In the genomic region with DNA sequence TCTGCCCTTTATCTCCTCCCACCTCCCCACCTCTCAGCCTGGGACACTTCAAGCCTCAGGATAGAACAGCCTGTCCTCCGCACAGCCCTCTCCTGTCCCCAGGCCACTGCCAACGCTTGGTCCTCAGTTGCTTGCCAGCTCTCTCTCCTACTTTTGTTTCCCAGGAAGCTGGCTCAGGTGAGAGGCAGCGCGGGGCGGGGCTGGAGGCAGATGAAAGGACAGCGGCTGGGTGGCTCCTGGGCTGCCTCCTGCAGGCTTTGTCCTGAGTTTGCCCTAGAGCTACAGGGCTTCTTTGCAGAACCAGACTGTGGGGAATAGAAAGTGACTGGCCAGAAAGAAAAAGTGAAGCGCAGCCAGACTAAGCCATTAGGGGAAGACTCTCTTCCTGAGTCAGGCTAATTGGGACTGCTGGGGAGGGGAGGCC, we compare ENCODE assay signal across 15 cellular contexts. TPM values are rescaled to one million over a fixed set of nuclear protein-coding genes. Genes with fewer than 3 reads are reported as not detected.
DNase-seq lines count a peak whose midpoint lies in the region; ATAC-seq and TF ChIP-seq lines count a peak whose summit lies in the region.
"Had no signal": no experiment of that assay in that cellular context is flagged by ENCODE, and none has a peak within 500 bp of the region (broad histone marks: within the 10 kb centered on the region; RNA-seq: fewer than 3 reads in every experiment).

No MANE protein-coding gene starts in this region.

- H3K4me3 Mint-ChIP-seq in mesothelial cell of epicardium (no peak overlapping the region), T-helper 17 cell (no peak overlapping the region)
- H3K4me3 Mint-ChIP-seq: CD4-positive, CD25-positive, alpha-beta regulatory T cell; dendritic cell treated with granulocyte-macrophage colony-stimulating factor and Interleukin-4, amounts not matched to agents 40 ng/mL and 50 ng/mL, for 4 days had no signal

- no peaks in the 10 kb centered on the region for H3K27me3 Mint-ChIP-seq in mesothelial cell of epicardium (ENCODE audit: low read depth)
- H3K27me3 Mint-ChIP-seq in T-helper 17 cell = peaks cover 2% of the 10 kb centered on the region
- H3K27me3 Mint-ChIP-seq: CD4-positive, CD25-positive, alpha-beta regulatory T cell; dendritic cell treated with granulocyte-macrophage colony-stimulating factor and Interleukin-4, amounts not matched to agents 40 ng/mL and 50 ng/mL, for 4 days had no signal

- peak overlapping the region in 1 of 3 donors; percentile 23 for H3K4me3 ChIP-seq in breast epithelium
- H3K4me3 ChIP-seq: HAP-1, SJSA1, skin epidermis had no signal

- H3K36me3 ChIP-seq in breast epithelium = no peaks in the 10 kb centered on the region
- H3K36me3 ChIP-seq: HAP-1, SJSA1 had no signal

- no peak for TF ChIP-seq POLR2A in breast epithelium (IDR thresholded peaks at IDR 0.05)

- TF ChIP-seq CTCF in breast epithelium (IDR thresholded peaks at IDR 0.05) (no peak), mesothelial cell of epicardium (IDR thresholded peaks at IDR 0.05; ENCODE audit: unreplicated experiment) (no peak)

- H3K9me3 Mint-ChIP-seq in mesothelial cell of epicardium = no peaks in the 10 kb centered on the region
- H3K9me3 Mint-ChIP-seq: CD4-positive, CD25-positive, alpha-beta regulatory T cell; dendritic cell treated with granulocyte-macrophage colony-stimulating factor and Interleukin-4, amounts not matched to agents 40 ng/mL and 50 ng/mL, for 4 days had no signal

- ATAC-seq in T-helper 17 cell (no peak), GM21526 (IDR thresholded peaks at IDR 0.05; ENCODE audit: low FRiP score, unreplicated experiment) (no peak)
- ATAC-seq: stimulated activated naive CD8-positive, alpha-beta T cell treated with anti-CD3 and anti-CD28 coated beads, Interleukin-15, Interleukin-2, amounts not matched to agents 100 U/mL and 50 U/mL, for 24 hours had no signal

- H3K4me1 ChIP-seq in breast epithelium = peaks cover 6 to 14% of the 10 kb centered on the region in 2 donors

- H3K27me3 ChIP-seq in breast epithelium = no peaks in the 10 kb centered on the region
- H3K27me3 ChIP-seq: SJSA1 had no signal

- DNase-seq in DMS153 (lab: John Stamatoyannopoulos, UW) (peak; percentile 78), NCI-H2107 treated with DMSO at 0.1 percent for 48 hours (lab: John Stamatoyannopoulos, UW; ENCODE audit: unreplicated experiment) (peak; percentile 60), breast epithelium (ENCODE audit: low spot score in 2 of 2) (peak; percentile 82 to 92), mesothelial cell of epicardium (ENCODE audit: low spot score in 2 of 2, unreplicated experiment in 2 of 2) (no peak), retina (no peak), cerebellar cortex (ENCODE audit: low spot score) (no peak), T-helper 17 cell (no peak)
- DNase-seq: activated T-cell treated with anti-CD3 and anti-CD28 coated beads, Interleukin-2, amount 50 U/mL, for 48 hours; CD4-positive, CD25-positive, alpha-beta regulatory T cell; stimulated activated naive CD8-positive, alpha-beta T cell treated with anti-CD3 and anti-CD28 coated beads, Interleukin-15, Interleukin-2, amounts not matched to agents 100 U/mL and 50 U/mL, for 24 hours had no signal

- H3K27ac Mint-ChIP-seq in mesothelial cell of epicardium = peak overlapping the region; percentile 66
- H3K27ac Mint-ChIP-seq in T-helper 17 cell = no peak overlapping the region
- H3K27ac Mint-ChIP-seq: dendritic cell treated with granulocyte-macrophage colony-stimulating factor and Interleukin-4, amounts not matched to agents 40 ng/mL and 50 ng/mL, for 4 days had no signal

- H3K36me3 Mint-ChIP-seq in mesothelial cell of epicardium = no peaks in the 10 kb centered on the region
- H3K36me3 Mint-ChIP-seq in T-helper 17 cell (ENCODE audit: low read depth) = no peaks in the 10 kb centered on the region
- H3K36me3 Mint-ChIP-seq: CD4-positive, CD25-positive, alpha-beta regulatory T cell had no signal

- intact Hi-C loops in breast epithelium (cut with DNase I; ENCODE audit: low total_unique reads) = loop anchor here (10.0 kb wide), 1 partner anchor 45 kb away; a partner anchor contains a TSS

- H3K9me3 ChIP-seq in breast epithelium (no peaks in the 10 kb centered on the region), T-helper 17 cell (ENCODE audit: control insufficient read depth, low read length, poor library complexity, severe bottlenecking) (no peaks in the 10 kb centered on the region)
- H3K9me3 ChIP-seq: HAP-1, SJSA1 had no signal

- H3K27ac ChIP-seq in breast epithelium = peak overlapping the region; percentile 72 to 79
- H3K27ac ChIP-seq: SJSA1 had no signal

- H3K4me1 Mint-ChIP-seq in mesothelial cell of epicardium = peaks cover 22% of the 10 kb centered on the region
- H3K4me1 Mint-ChIP-seq in T-helper 17 cell = no peaks in the 10 kb centered on the region
- H3K4me1 Mint-ChIP-seq: CD4-positive, CD25-positive, alpha-beta regulatory T cell had no signal

RNA-seq across cellular contexts. Expression of a gene that starts 48.2 kb away (rescaled TPM):
- total RNA-seq in breast epithelium (100 to 1,000 TPM in 2 of 3 donors, 10 to 100 TPM in 1; 71.0 to 141 (median 112) TPM), mesothelial cell of epicardium (68.4 to 71.3 TPM (median 70.3 TPM) in 3 replicates), T-helper 17 cell (1 to 10 TPM; 4.0 to 4.1 TPM)

Comparison
In these comparisons a context has a peak if more than half of its experiments do, and no peak if none do; other contexts are left out.
1. DNase-seq: peak in DMS153 (single experiment), NCI-H2107 treated with DMSO at 0.1 percent for 48 hours (single experiment) and breast epithelium (2 of 2); none in mesothelial cell of epicardium (0 of 2), retina (single experiment), cerebellar cortex (single experiment) and T-helper 17 cell (0 of 3).
2. RNA of a gene that starts 48.2 kb away (total RNA-seq): 71.0 to 141 TPM in breast epithelium and 68.4 to 71.3 TPM in mesothelial cell of epicardium; 4.0 to 4.1 TPM in T-helper 17 cell; every median in the first group is over 10 times any median in the second.